In genomic region chr18:64260810-64261209, GRCh38 we compare ENCODE assay signal across 25 cellular contexts.
"Had no signal": no experiment of that assay in that cellular context is flagged by ENCODE, and none has a peak within 500 bp of the region (broad histone marks: within the 10 kb centered on the region; RNA-seq: fewer than 3 reads in every experiment).

No MANE protein-coding gene starts in this region.

- H3K36me3 ChIP-seq: esophagus squamous epithelium, gastrocnemius medialis, heart right ventricle, left lung, lower lobe of right lung had no signal

- H3K27ac ChIP-seq: coronary artery, epithelial cell of prostate, esophagus squamous epithelium, gastrocnemius medialis, heart right ventricle, left lung, lower lobe of right lung had no signal

- H3K4me1 ChIP-seq: esophagus squamous epithelium, gastrocnemius medialis, heart right ventricle, left lung, lower lobe of right lung had no signal

- H3K27me3 ChIP-seq: esophagus squamous epithelium, gastrocnemius medialis, heart right ventricle, left lung had no signal

- DNase-seq: effector CD8-positive, alpha-beta T cell; effector memory CD8-positive, alpha-beta T cell; endodermal cell; erythroblast; esophagus squamous epithelium; foreskin fibroblast; foreskin melanocyte; gastrocnemius medialis; glutamatergic neuron; head of caudate nucleus; heart right ventricle; hippocampal formation; left cardiac atrium; left lung; left ventricle myocardium superior; lower lobe of right lung; mesenchymal stem cell; mucosa of descending colon; naive B cell had no signal

- H3K9me3 ChIP-seq: esophagus squamous epithelium, gastrocnemius medialis, heart right ventricle, left lung, lower lobe of right lung, mucosa of descending colon had no signal

- FAIRE-seq: colon, endometrium, islet of Langerhans, keratinocyte had no signal

- H3K4me3 ChIP-seq: coronary artery, esophagus squamous epithelium, gastrocnemius medialis, heart right ventricle, left lung, lower lobe of right lung, mucosa of descending colon had no signal
